In the genomic region with DNA sequence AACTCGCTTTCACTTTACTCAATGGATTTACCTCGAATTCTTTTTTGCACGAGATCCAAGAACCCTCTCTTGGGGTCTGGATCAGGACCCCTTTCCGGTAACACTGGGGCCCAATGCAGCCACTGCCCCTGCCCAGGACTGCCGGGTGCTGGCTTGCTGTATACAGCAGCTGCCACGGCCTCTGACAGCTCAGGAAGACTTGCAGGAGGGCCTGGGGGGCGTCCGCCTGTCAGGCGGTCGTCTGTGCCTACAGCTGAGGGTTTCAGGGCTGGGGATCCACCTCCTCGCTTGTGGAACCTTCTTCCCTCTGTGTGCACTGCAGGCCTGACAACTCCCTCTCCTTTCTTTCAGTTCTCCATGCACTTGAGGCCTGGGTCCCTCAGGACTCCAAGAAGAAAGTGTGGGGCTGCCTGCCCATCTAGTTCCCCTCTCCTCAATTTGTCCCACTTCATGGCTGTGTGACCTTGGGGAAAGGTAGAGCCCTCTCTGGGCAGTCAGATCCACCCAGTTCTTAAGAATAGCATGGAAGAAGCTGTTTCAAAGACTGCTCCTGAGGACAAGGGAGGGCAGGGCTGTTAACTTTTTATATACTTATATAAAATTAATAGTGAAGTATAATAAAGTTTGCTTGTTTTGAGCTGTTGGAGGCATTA, we compare ENCODE assay signal across 2 cellular contexts.
TF ChIP-seq lines count a peak whose summit lies in the region.

No MANE protein-coding gene starts in this region.

TF ChIP-seq in HepG2, 621 proteins besides CTCF, POLR2A, EP300 and RAD21 (continued from another document):
- TF ChIP-seq, protein P1, sequence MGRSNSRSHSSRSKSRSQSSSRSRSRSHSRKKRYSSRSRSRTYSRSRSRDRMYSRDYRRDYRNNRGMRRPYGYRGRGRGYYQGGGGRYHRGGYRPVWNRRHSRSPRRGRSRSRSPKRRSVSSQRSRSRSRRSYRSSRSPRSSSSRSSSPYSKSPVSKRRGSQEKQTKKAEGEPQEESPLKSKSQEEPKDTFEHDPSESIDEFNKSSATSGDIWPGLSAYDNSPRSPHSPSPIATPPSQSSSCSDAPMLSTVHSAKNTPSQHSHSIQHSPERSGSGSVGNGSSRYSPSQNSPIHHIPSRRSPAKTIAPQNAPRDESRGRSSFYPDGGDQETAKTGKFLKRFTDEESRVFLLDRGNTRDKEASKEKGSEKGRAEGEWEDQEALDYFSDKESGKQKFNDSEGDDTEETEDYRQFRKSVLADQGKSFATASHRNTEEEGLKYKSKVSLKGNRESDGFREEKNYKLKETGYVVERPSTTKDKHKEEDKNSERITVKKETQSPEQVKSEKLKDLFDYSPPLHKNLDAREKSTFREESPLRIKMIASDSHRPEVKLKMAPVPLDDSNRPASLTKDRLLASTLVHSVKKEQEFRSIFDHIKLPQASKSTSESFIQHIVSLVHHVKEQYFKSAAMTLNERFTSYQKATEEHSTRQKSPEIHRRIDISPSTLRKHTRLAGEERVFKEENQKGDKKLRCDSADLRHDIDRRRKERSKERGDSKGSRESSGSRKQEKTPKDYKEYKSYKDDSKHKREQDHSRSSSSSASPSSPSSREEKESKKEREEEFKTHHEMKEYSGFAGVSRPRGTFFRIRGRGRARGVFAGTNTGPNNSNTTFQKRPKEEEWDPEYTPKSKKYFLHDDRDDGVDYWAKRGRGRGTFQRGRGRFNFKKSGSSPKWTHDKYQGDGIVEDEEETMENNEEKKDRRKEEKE (IDR thresholded peaks at IDR 0.05), result no peak
- TF ChIP-seq NFIC (IDR thresholded peaks at IDR 0.05; ENCODE audit: low read length) (no peak), KDM1A (CRISPR knock-in tag; IDR thresholded peaks at IDR 0.05) (0 out of 2 replicates have a peak, but pooled peaks have one; percentile 18), ZFAT (CRISPR knock-in tag; conservative IDR thresholded peaks at IDR 0.05) (no peak), ZNF768 (CRISPR knock-in tag; IDR thresholded peaks at IDR 0.05) (peak; percentile 94), ADNP (CRISPR knock-in tag; IDR thresholded peaks at IDR 0.05) (0 out of 2 replicates have a peak, but pooled peaks have one; percentile 47), ZMYM3 (CRISPR knock-in tag; IDR thresholded peaks at IDR 0.05) (peak; percentile 87), MAF1 (CRISPR knock-in tag; IDR thresholded peaks at IDR 0.05; ENCODE audit: borderline replicate concordance) (no peak)

TF ChIP-seq in WTC11, 78 proteins besides CTCF, POLR2A, EP300 and RAD21:
- TF ChIP-seq, protein P2, sequence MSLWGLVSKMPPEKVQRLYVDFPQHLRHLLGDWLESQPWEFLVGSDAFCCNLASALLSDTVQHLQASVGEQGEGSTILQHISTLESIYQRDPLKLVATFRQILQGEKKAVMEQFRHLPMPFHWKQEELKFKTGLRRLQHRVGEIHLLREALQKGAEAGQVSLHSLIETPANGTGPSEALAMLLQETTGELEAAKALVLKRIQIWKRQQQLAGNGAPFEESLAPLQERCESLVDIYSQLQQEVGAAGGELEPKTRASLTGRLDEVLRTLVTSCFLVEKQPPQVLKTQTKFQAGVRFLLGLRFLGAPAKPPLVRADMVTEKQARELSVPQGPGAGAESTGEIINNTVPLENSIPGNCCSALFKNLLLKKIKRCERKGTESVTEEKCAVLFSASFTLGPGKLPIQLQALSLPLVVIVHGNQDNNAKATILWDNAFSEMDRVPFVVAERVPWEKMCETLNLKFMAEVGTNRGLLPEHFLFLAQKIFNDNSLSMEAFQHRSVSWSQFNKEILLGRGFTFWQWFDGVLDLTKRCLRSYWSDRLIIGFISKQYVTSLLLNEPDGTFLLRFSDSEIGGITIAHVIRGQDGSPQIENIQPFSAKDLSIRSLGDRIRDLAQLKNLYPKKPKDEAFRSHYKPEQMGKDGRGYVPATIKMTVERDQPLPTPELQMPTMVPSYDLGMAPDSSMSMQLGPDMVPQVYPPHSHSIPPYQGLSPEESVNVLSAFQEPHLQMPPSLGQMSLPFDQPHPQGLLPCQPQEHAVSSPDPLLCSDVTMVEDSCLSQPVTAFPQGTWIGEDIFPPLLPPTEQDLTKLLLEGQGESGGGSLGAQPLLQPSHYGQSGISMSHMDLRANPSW (CRISPR knock-in tag; conservative IDR thresholded peaks at IDR 0.05; ENCODE audit: low read depth), result no peak
- no peak for TF ChIP-seq NFATC4 (CRISPR knock-in tag; IDR thresholded peaks at IDR 0.05)
- no peak for TF ChIP-seq ZNF138 (CRISPR knock-in tag; conservative IDR thresholded peaks at IDR 0.05)
